In genomic region chr2:235639387-235639786, GRCh38 we compare ENCODE assay signal across 1 cellular context.
TF ChIP-seq lines count a peak whose summit lies in the region.

No MANE protein-coding gene starts in this region.

TF ChIP-seq in HepG2, 621 proteins besides CTCF, POLR2A, EP300 and RAD21 (continued from another document):
- TF ChIP-seq, protein P1, sequence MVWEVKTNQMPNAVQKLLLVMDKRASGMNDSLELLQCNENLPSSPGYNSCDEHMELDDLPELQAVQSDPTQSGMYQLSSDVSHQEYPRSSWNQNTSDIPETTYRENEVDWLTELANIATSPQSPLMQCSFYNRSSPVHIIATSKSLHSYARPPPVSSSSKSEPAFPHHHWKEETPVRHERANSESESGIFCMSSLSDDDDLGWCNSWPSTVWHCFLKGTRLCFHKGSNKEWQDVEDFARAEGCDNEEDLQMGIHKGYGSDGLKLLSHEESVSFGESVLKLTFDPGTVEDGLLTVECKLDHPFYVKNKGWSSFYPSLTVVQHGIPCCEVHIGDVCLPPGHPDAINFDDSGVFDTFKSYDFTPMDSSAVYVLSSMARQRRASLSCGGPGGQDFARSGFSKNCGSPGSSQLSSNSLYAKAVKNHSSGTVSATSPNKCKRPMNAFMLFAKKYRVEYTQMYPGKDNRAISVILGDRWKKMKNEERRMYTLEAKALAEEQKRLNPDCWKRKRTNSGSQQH (CRISPR knock-in tag; IDR thresholded peaks at IDR 0.05; ENCODE audit: low read depth), result no peak
- TF ChIP-seq, protein P2, sequence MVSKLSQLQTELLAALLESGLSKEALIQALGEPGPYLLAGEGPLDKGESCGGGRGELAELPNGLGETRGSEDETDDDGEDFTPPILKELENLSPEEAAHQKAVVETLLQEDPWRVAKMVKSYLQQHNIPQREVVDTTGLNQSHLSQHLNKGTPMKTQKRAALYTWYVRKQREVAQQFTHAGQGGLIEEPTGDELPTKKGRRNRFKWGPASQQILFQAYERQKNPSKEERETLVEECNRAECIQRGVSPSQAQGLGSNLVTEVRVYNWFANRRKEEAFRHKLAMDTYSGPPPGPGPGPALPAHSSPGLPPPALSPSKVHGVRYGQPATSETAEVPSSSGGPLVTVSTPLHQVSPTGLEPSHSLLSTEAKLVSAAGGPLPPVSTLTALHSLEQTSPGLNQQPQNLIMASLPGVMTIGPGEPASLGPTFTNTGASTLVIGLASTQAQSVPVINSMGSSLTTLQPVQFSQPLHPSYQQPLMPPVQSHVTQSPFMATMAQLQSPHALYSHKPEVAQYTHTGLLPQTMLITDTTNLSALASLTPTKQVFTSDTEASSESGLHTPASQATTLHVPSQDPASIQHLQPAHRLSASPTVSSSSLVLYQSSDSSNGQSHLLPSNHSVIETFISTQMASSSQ (IDR thresholded peaks at IDR 0.05; ENCODE audit: low read depth), result no peak
- TF ChIP-seq, protein P2 (CRISPR knock-in tag; IDR thresholded peaks at IDR 0.05; ENCODE audit: borderline replicate concordance), result no peak
- TF ChIP-seq ZNF780A (CRISPR knock-in tag; IDR thresholded peaks at IDR 0.05) (no peak), SIX1 (CRISPR knock-in tag; IDR thresholded peaks at IDR 0.05; ENCODE audit: borderline replicate concordance) (no peak), ZNF639 (CRISPR knock-in tag; conservative IDR thresholded peaks at IDR 0.05) (no peak), ZNF678 (CRISPR knock-in tag; IDR thresholded peaks at IDR 0.05) (no peak)
- TF ChIP-seq, protein P3, sequence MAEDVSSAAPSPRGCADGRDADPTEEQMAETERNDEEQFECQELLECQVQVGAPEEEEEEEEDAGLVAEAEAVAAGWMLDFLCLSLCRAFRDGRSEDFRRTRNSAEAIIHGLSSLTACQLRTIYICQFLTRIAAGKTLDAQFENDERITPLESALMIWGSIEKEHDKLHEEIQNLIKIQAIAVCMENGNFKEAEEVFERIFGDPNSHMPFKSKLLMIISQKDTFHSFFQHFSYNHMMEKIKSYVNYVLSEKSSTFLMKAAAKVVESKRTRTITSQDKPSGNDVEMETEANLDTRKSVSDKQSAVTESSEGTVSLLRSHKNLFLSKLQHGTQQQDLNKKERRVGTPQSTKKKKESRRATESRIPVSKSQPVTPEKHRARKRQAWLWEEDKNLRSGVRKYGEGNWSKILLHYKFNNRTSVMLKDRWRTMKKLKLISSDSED (CRISPR knock-in tag; IDR thresholded peaks at IDR 0.05), result no peak
